Comparison of ENCODE assay signal across 1 cellular context in genomic region chr2:20093263-20094141, GRCh38.
TF ChIP-seq lines count a peak whose summit lies in the region.

No MANE protein-coding gene starts in this region.

TF ChIP-seq in IMR-90, 13 proteins besides CTCF, POLR2A, EP300 and RAD21:
- TF ChIP-seq MAZ (IDR thresholded peaks at IDR 0.05; ENCODE audit: borderline replicate concordance, low read depth, low read length) (peak; percentile 31; the same call in 1 of the 2 replicates), SMC3 (IDR thresholded peaks at IDR 0.05; ENCODE audit: low read depth, low read length) (peak; percentile 90), BHLHE40 (IDR thresholded peaks at IDR 0.05; ENCODE audit: low read depth, low read length) (no peak), CEBPB (IDR thresholded peaks at IDR 0.05; ENCODE audit: low read depth, low read length) (no peak)
